In genomic region chr5:142287096-142287972, GRCh38 we compare ENCODE assay signal across 10 cellular contexts. TPM values are rescaled to one million over a fixed set of nuclear protein-coding genes. Genes with fewer than 3 reads are reported as not detected.
DNase-seq lines count a peak whose midpoint lies in the region; ATAC-seq, FAIRE-seq and TF ChIP-seq lines count a peak whose summit lies in the region.
"Had no signal": no experiment of that assay in that cellular context is flagged by ENCODE, and none has a peak within 500 bp of the region (broad histone marks: within the 10 kb centered on the region; RNA-seq: fewer than 3 reads in every experiment).

No MANE protein-coding gene starts in this region.

- H3K4me3 Mint-ChIP-seq in osteocyte (ENCODE audit: unreplicated experiment): no peak overlapping the region

- no peaks in the 10 kb centered on the region for H3K79me2 ChIP-seq in GM12878 (ENCODE audit: control insufficient read depth, insufficient read depth, low read length)

- H3K27ac ChIP-seq in GM12878 (ENCODE audit: control insufficient read depth, insufficient read depth) (no peak overlapping the region), thyroid gland (no peak overlapping the region)

- SMC1A ChIA-PET in GM12878 (lab: Charles Lee; ENCODE audit: uncharacterized antibody, unreplicated experiment): interaction anchor here (0.6 to 1.9 kb wide), 4 partner anchors 9 to 93 kb away, joined by 3 to 7 read pairs (median 4); no protein-coding TSS in a partner anchor

- DNase-seq in GM12878 (ENCODE audit: low read depth, low spot score) (peak; percentile 5), osteocyte (ENCODE audit: extremely low spot score, unreplicated experiment) (no peak), thyroid gland (no peak), NCI-H526 treated with DMSO at 0.1 percent for 48 hours (lab: John Stamatoyannopoulos, UW) (no peak)
- DNase-seq in effector CD4-positive, alpha-beta T cell: no peak
- DNase-seq: stimulated activated CD4-positive, alpha-beta T cell treated with anti-CD3 and anti-CD28 coated beads, Interleukin-12 subunit alpha, Interleukin-12 subunit beta, amount 100 ng/mL, for 4 hours; T-helper 9 cell had no signal

- TF ChIP-seq CTCF in GM12878 (IDR thresholded peaks at IDR 0.05 in 2 of 3, conservative IDR thresholded peaks at IDR 0.05 in 1 of 3; ENCODE audit: control insufficient read depth in 2 of 3, extremely low read depth in 1 of 3, insufficient read depth in 1 of 3, low read depth in 3 of 3, low read length in 3 of 3) (no peak), osteocyte (IDR thresholded peaks at IDR 0.05) (no peak), thyroid gland (IDR thresholded peaks at IDR 0.05) (no peak)

- H3K36me3 ChIP-seq in GM12878 (ENCODE audit: control insufficient read depth in 2 of 2, insufficient read depth in 2 of 2, low read length in 1 of 2) (no peaks in the 10 kb centered on the region), thyroid gland (no peaks in the 10 kb centered on the region)

- no peaks in the 10 kb centered on the region for H3K36me3 Mint-ChIP-seq in osteocyte (ENCODE audit: unreplicated experiment)

- H3K27me3 Mint-ChIP-seq in osteocyte (ENCODE audit: unreplicated experiment): no peaks in the 10 kb centered on the region

- no peak for FAIRE-seq in GM12878 (lab: Jason Lieb, UNC)
- FAIRE-seq: K562 had no signal

- no peak overlapping the region for H3K9ac ChIP-seq in GM12878 (ENCODE audit: control insufficient read depth, insufficient read depth, low read length)

- peak overlapping the region; percentile 67 for H3K27ac Mint-ChIP-seq in osteocyte (ENCODE audit: unreplicated experiment)

- POLR2A ChIA-PET in GM12878 (lab: Charles Lee): no interaction called here

- H3K27me3 ChIP-seq in GM12878 (replicated peaks in 1 of 2; ENCODE audit: control insufficient read depth in 2 of 2, insufficient read depth in 2 of 2, low read length in 1 of 2) (no peaks in the 10 kb centered on the region), thyroid gland (no peaks in the 10 kb centered on the region)

- in situ Hi-C loops in GM12878 (cut with MboI): no loop called here

- TF ChIP-seq EP300 in GM12878 (IDR thresholded peaks at IDR 0.05; ENCODE audit: borderline replicate concordance in 1 of 2, control insufficient read depth in 1 of 2, low read depth in 2 of 2, low read length in 2 of 2): no peak

- TF ChIP-seq POLR2A in GM12878 (IDR thresholded peaks at IDR 0.05; ENCODE audit: low read depth, low read length): no peak
- no peak for TF ChIP-seq POLR2A in thyroid gland (IDR thresholded peaks at IDR 0.05)

- no peaks in the 10 kb centered on the region for H3K9me3 ChIP-seq in GM12878 (replicated peaks; ENCODE audit: control insufficient read depth, insufficient read depth, low read length)
- no peaks in the 10 kb centered on the region for H3K9me3 ChIP-seq in thyroid gland

- H3K4me2 ChIP-seq in GM12878 (ENCODE audit: control insufficient read depth, insufficient read depth): peak overlapping the region; percentile 59; the same call in 1 of the 2 replicates

- CTCF ChIA-PET in GM12878 (lab: Yijun Ruan, JAX): interaction anchor here (0.7 kb wide), 1 partner anchor 260 kb away, joined by 3 read pairs; no protein-coding TSS in a partner anchor

- ATAC-seq in GM19372 (IDR thresholded peaks at IDR 0.05; ENCODE audit: low read depth, unreplicated experiment) (peak; percentile 58), HG02763 (IDR thresholded peaks at IDR 0.05; ENCODE audit: unreplicated experiment) (peak; percentile 46), GM12878 (peak; percentile 85)
- ATAC-seq: K562 had no signal

- WGBS in GM12878 (ENCODE audit: insufficient coverage, insufficient replicate concordance, low lambda C conversion rate, missing lambda C conversion rate): 59% methylated on average over 17 of the region's 17 CpGs
- WGBS in thyroid gland, 2 donors: 74 to 83% methylated on average over 16 to 17 of the region's 17 CpGs

- H3K4me1 Mint-ChIP-seq in osteocyte (ENCODE audit: unreplicated experiment): peaks cover 8% of the 10 kb centered on the region

- RAD21 ChIA-PET in GM12878 (lab: Charles Lee; ENCODE audit: unreplicated experiment): no interaction called here

- H4K20me1 ChIP-seq in GM12878 (ENCODE audit: control insufficient read depth, insufficient read depth): no peaks in the 10 kb centered on the region

- H3K4me1 ChIP-seq in GM12878 (ENCODE audit: control insufficient read depth, insufficient read depth, low read length) (peaks cover 7% of the 10 kb centered on the region), thyroid gland (peaks cover 0 to 5% of the 10 kb centered on the region in 2 donors)

- peak overlapping the region; percentile 79 for H2AFZ ChIP-seq in GM12878 (ENCODE audit: control insufficient read depth, low read depth, low read length)

- no peaks in the 10 kb centered on the region for H3K9me3 Mint-ChIP-seq in osteocyte (ENCODE audit: unreplicated experiment)

- no peak for TF ChIP-seq RAD21 in GM12878 (IDR thresholded peaks at IDR 0.05; ENCODE audit: insufficient read depth, low read depth, low read length)

- H3K4me3 ChIP-seq in GM12878 (no peak overlapping the region), thyroid gland (replicated peaks in 1 of 3) (no peak overlapping the region)
- H3K4me3 ChIP-seq: K562 had no signal

- intact Hi-C loops in GM12878 (cut with micrococcal nuclease; ENCODE audit: unreplicated experiment): no loop called here
- intact Hi-C loops in thyroid gland (cut with DNase I): no loop called here

- no TSS peak for BruUV-seq in GM12878 (replicated peaks; lab: Mats Ljungman, UMichigan)

TF ChIP-seq in GM12878, 131 proteins besides CTCF, POLR2A, EP300 and RAD21:
- TF ChIP-seq SPI1 (IDR thresholded peaks at IDR 0.05; ENCODE audit: borderline replicate concordance, insufficient read depth, low read depth, low read length): peak; percentile 25; the same call in 1 of the 2 replicates
- peak; percentile 69; the same call in 1 of the 2 replicates for TF ChIP-seq IKZF1 (conservative IDR thresholded peaks at IDR 0.05)
- TF ChIP-seq ATF7 (IDR thresholded peaks at IDR 0.05; ENCODE audit: low read depth): 0 out of 2 replicates have a peak, but pooled peaks have one; percentile 39
- TF ChIP-seq EED (IDR thresholded peaks at IDR 0.05; ENCODE audit: low read depth): no peak
- TF ChIP-seq IKZF2 (IDR thresholded peaks at IDR 0.05): peak; percentile 34 to 42; a peak in 2 of 4 replicates

RNA-seq across cellular contexts. Expression of gene SPRY4, which starts 37.5 kb away (rescaled TPM):
- 3.0 and 5.1 TPM in 2 replicates for total RNA-seq in GM12878 (2013; cell fraction: nucleolus; rRNA removed)
- total RNA-seq in GM12878 (2014; rRNA removed): 0.11 and 0.27 TPM in 2 replicates
- 0.05 and 0.18 TPM in 2 replicates for total RNA-seq in GM12878 (2014; rRNA removed; fragmentation: Illumina TruSeq; extraction: Trizol)
- total RNA-seq in GM12878 (2021): 0.35 and 0.41 TPM in 2 replicates
- 0.10 TPM for polyA plus RNA-seq in GM12878 (2011; ENCODE audit: low read depth)
- 0.71 and 1.4 TPM in 2 replicates for polyA plus RNA-seq in GM12878 (2011; rRNA removed)
- 1.4 and 2.1 TPM in 2 replicates for polyA plus RNA-seq in GM12878 (2011; cell fraction: cytosol; rRNA removed)
- 6.4 and 8.1 TPM in 2 replicates for polyA plus RNA-seq in GM12878 (2011; cell fraction: nucleus; rRNA removed)
- polyA plus RNA-seq in GM12878 (2012): 0.08 and 0.31 TPM in 2 replicates
- polyA plus RNA-seq in GM12878 (2014; fragmentation: Illumina TruSeq; extraction: Trizol): 0.10 TPM in 1 of 2 replicates, not detected in the other
- polyA plus RNA-seq in GM12878 (2014; fragmentation: Nextera tagmentation; extraction: Ambion mirVana): under 1 TPM in 1 of 2 experiments, not detected in 1; 0.04 TPM
- polyA plus RNA-seq in GM12878 (2014; rRNA removed): 0.11 and 0.44 TPM in 2 replicates
- polyA plus RNA-seq in GM12878 (2016; fragmentation: Nextera tagmentation; extraction: Ambion mirVana): under 1 TPM; 0.04 to 0.27 TPM
- polyA minus RNA-seq in GM12878 (2011; rRNA and poly(A)+ RNA removed): 3.7 and 7.2 TPM in 2 replicates
- 1.7 and 2.0 TPM in 2 replicates for polyA minus RNA-seq in GM12878 (2011; cell fraction: cytosol; rRNA and poly(A)+ RNA removed)
- polyA minus RNA-seq in GM12878 (2011; cell fraction: nucleus; rRNA and poly(A)+ RNA removed): 11.0 and 18.7 TPM in 2 replicates
- total RNA-seq in osteocyte: 12.0 and 15.6 TPM in 2 replicates
- total RNA-seq in thyroid gland: 10 to 100 TPM; 11.7 to 32.8 (median 18.6) TPM
